ENCODE assay signal across 1 cellular context in genomic region chr4:150580244-150580643, GRCh38.
TF ChIP-seq lines count a peak whose summit lies in the region.

No MANE protein-coding gene starts in this region.

TF ChIP-seq in HepG2, 621 proteins besides CTCF, POLR2A, EP300 and RAD21:
- no peak for TF ChIP-seq ELF3 (CRISPR knock-in tag; IDR thresholded peaks at IDR 0.05)
- TF ChIP-seq GZF1 (CRISPR knock-in tag; IDR thresholded peaks at IDR 0.05), result no peak
- no peak for TF ChIP-seq ZNF235 (CRISPR knock-in tag; IDR thresholded peaks at IDR 0.05; ENCODE audit: borderline replicate concordance)
- no peak for TF ChIP-seq MEF2D (CRISPR knock-in tag; IDR thresholded peaks at IDR 0.05)
- TF ChIP-seq KDM5A (IDR thresholded peaks at IDR 0.05; ENCODE audit: borderline replicate concordance, low read length), result no peak
- TF ChIP-seq ZSCAN29 (CRISPR knock-in tag; conservative IDR thresholded peaks at IDR 0.05), result no peak
- no peak for TF ChIP-seq FOXO4 (CRISPR knock-in tag; conservative IDR thresholded peaks at IDR 0.05)
- no peak for TF ChIP-seq KLF16 (CRISPR knock-in tag; IDR thresholded peaks at IDR 0.05)
- TF ChIP-seq ZBTB26 (CRISPR knock-in tag; IDR thresholded peaks at IDR 0.05; ENCODE audit: borderline replicate concordance), result no peak
- no peak for TF ChIP-seq TEAD2 (CRISPR knock-in tag; IDR thresholded peaks at IDR 0.05)
- no peak for TF ChIP-seq ZNF264 (CRISPR knock-in tag; IDR thresholded peaks at IDR 0.05)
- no peak for TF ChIP-seq ZBTB7A (CRISPR knock-in tag; IDR thresholded peaks at IDR 0.05)
- TF ChIP-seq ZFX (CRISPR knock-in tag; IDR thresholded peaks at IDR 0.05; ENCODE audit: low read depth), result no peak
- no peak for TF ChIP-seq SP2 (CRISPR knock-in tag; IDR thresholded peaks at IDR 0.05)
- no peak for TF ChIP-seq ZBTB40 (IDR thresholded peaks at IDR 0.05)
- no peak for TF ChIP-seq ZBTB40 (CRISPR knock-in tag; IDR thresholded peaks at IDR 0.05)
- no peak for TF ChIP-seq ZNF563 (CRISPR knock-in tag; IDR thresholded peaks at IDR 0.05)
- TF ChIP-seq KAT7 (CRISPR knock-in tag; IDR thresholded peaks at IDR 0.05; ENCODE audit: borderline replicate concordance), result no peak
- TF ChIP-seq ZNF841 (CRISPR knock-in tag; IDR thresholded peaks at IDR 0.05; ENCODE audit: borderline replicate concordance), result no peak
